Comparison of ENCODE assay signal across 11 cellular contexts in genomic region chr15:96359772-96360498, GRCh38. TPM values are rescaled to one million over a fixed set of nuclear protein-coding genes. Genes with fewer than 3 reads are reported as not detected.
DNase-seq lines count a peak whose midpoint lies in the region; ATAC-seq, FAIRE-seq and TF ChIP-seq lines count a peak whose summit lies in the region.
"Had no signal": no experiment of that assay in that cellular context is flagged by ENCODE, and none has a peak within 500 bp of the region (broad histone marks: within the 10 kb centered on the region; RNA-seq: fewer than 3 reads in every experiment).

No MANE protein-coding gene starts in this region.

- FAIRE-seq in astrocyte (lab: Jason Lieb, UNC) = no peak

- peak overlapping the region; percentile 57 for H3K27ac ChIP-seq in astrocyte (ENCODE audit: low read depth, low read length)
- H3K27ac ChIP-seq in hepatocyte = no peak overlapping the region

- H2AFZ ChIP-seq in astrocyte (ENCODE audit: low read depth, low read length) (peak overlapping the region; percentile 67), hepatocyte (no peak overlapping the region)

- no peak overlapping the region for H3K27ac Mint-ChIP-seq in astrocyte (ENCODE audit: unreplicated experiment)
- H3K27ac Mint-ChIP-seq: activated naive CD8-positive, alpha-beta T cell treated with anti-CD3 and anti-CD28 coated beads for 36 hours; stimulated activated naive CD8-positive, alpha-beta T cell treated with anti-CD3 and anti-CD28 coated beads, Interleukin-15, amount 100 ng/mL, for 72 hours had no signal

- peak overlapping the region; percentile 60 for H3K4me3 Mint-ChIP-seq in astrocyte (ENCODE audit: unreplicated experiment)
- H3K4me3 Mint-ChIP-seq: activated naive CD8-positive, alpha-beta T cell treated with anti-CD3 and anti-CD28 coated beads for 36 hours; stimulated activated naive CD8-positive, alpha-beta T cell treated with anti-CD3 and anti-CD28 coated beads, Interleukin-15, amount 100 ng/mL, for 72 hours; T-helper 1 cell treated with Interleukin-12 subunit alpha and Interleukin-12 subunit beta and Interleukin-4 antibody, amounts not matched to agents 30 μg/mL and 1 μg/mL, for 36 hours had no signal

- no peaks in the 10 kb centered on the region for H3K9me3 ChIP-seq in astrocyte (ENCODE audit: insufficient read depth, low read depth, low read length)
- H3K9me3 ChIP-seq in hepatocyte (ENCODE audit: low read depth) = no peaks in the 10 kb centered on the region

- peaks cover 31% of the 10 kb centered on the region for H3K79me2 ChIP-seq in astrocyte (ENCODE audit: insufficient read depth, low read length)
- H3K79me2 ChIP-seq in hepatocyte = no peaks in the 10 kb centered on the region

- ATAC-seq in HG02642 (IDR thresholded peaks at IDR 0.05; ENCODE audit: poor library complexity, unreplicated experiment) = no peak
- ATAC-seq: stimulated activated naive CD8-positive, alpha-beta T cell treated with anti-CD3 and anti-CD28 coated beads, Interleukin-15, amount 100 ng/mL, for 72 hours had no signal

- H3K36me3 ChIP-seq in astrocyte (ENCODE audit: insufficient read depth, low read length) (no peaks in the 10 kb centered on the region), hepatocyte (replicated peaks; ENCODE audit: insufficient read depth, low read depth) (no peaks in the 10 kb centered on the region)

- H3K27me3 ChIP-seq in astrocyte (ENCODE audit: insufficient read depth, low read length) (peaks cover 14% of the 10 kb centered on the region), hepatocyte (peaks cover 94% of the 10 kb centered on the region)

- no peaks in the 10 kb centered on the region for H3K9me2 ChIP-seq in hepatocyte (replicated peaks; ENCODE audit: insufficient read depth)

- peaks cover 2% of the 10 kb centered on the region for H3K9me3 Mint-ChIP-seq in astrocyte (ENCODE audit: unreplicated experiment)
- H3K9me3 Mint-ChIP-seq: T-helper 1 cell treated with Interleukin-12 subunit alpha and Interleukin-12 subunit beta and Interleukin-4 antibody, amounts not matched to agents 30 μg/mL and 1 μg/mL, for 36 hours had no signal

- H3K4me1 Mint-ChIP-seq in astrocyte (ENCODE audit: low read depth, unreplicated experiment) = peaks cover 9% of the 10 kb centered on the region

- H3K4me3 ChIP-seq in astrocyte (ENCODE audit: insufficient read depth, low read depth, low read length) = peak overlapping the region; percentile 55
- H3K4me3 ChIP-seq in hepatocyte = no peak overlapping the region
- H3K4me3 ChIP-seq in retinal pigment epithelial cell (ENCODE audit: low read length) = peak overlapping the region; percentile 49

- peak overlapping the region; percentile 78 for H3K9ac ChIP-seq in astrocyte (ENCODE audit: low read length)

- TF ChIP-seq CTCF in astrocyte (IDR thresholded peaks at IDR 0.05; ENCODE audit: insufficient read depth, low read depth, low read length) (no peak), hepatocyte (IDR thresholded peaks at IDR 0.05; ENCODE audit: poor library complexity) (no peak), retinal pigment epithelial cell (conservative IDR thresholded peaks at IDR 0.05; ENCODE audit: low read depth, low read length) (no peak)

- H3K4me2 ChIP-seq in astrocyte (ENCODE audit: low read length) (peak overlapping the region; percentile 92), hepatocyte (peak overlapping the region; percentile 86)

- WGBS in hepatocyte (ENCODE audit: low lambda C conversion rate, missing lambda C conversion rate) = 9% methylated on average over 43 of the region's 46 CpGs

- DNase-seq in ELF-1 (ENCODE audit: low read depth, low spot score) (peak; percentile 79), astrocyte (ENCODE audit: low read depth) (no peak), hepatocyte (ENCODE audit: low spot score) (no peak), retinal pigment epithelial cell (ENCODE audit: low read depth) (no peak), EL (no peak), hippocampal formation (lab: John Stamatoyannopoulos, UW) (no peak)
- DNase-seq in stimulated activated naive CD4-positive, alpha-beta T cell treated with Interleukin-2 at 50 U/mL for 16 hours (lab: John Stamatoyannopoulos, UW) = no peak
- DNase-seq: activated naive CD8-positive, alpha-beta T cell treated with anti-CD3 and anti-CD28 coated beads for 36 hours; stimulated activated naive CD8-positive, alpha-beta T cell treated with anti-CD3 and anti-CD28 coated beads, Interleukin-15, amount 100 ng/mL, for 72 hours had no signal

- H3K36me3 Mint-ChIP-seq in astrocyte (ENCODE audit: low read depth, unreplicated experiment) = no peaks in the 10 kb centered on the region
- H3K36me3 Mint-ChIP-seq: activated naive CD8-positive, alpha-beta T cell treated with anti-CD3 and anti-CD28 coated beads for 36 hours had no signal

- H3K4me1 ChIP-seq in astrocyte (ENCODE audit: insufficient read depth, low read length) = peaks cover 33% of the 10 kb centered on the region
- peaks cover 14% of the 10 kb centered on the region for H3K4me1 ChIP-seq in hepatocyte (ENCODE audit: insufficient read depth)

- H3K27me3 Mint-ChIP-seq in astrocyte (ENCODE audit: low read depth, unreplicated experiment) = peaks cover 64% of the 10 kb centered on the region

- H4K20me1 ChIP-seq in astrocyte (ENCODE audit: insufficient read depth, low read length) = no peaks in the 10 kb centered on the region
- peaks cover 22% of the 10 kb centered on the region for H4K20me1 ChIP-seq in hepatocyte (ENCODE audit: insufficient read depth, poor library complexity, severe bottlenecking)

RNA-seq across cellular contexts. Expression of gene NR2F2, which starts 29.4 kb away (rescaled TPM):
- total RNA-seq in astrocyte (59.0 and 75.8 TPM in 2 replicates), hepatocyte (16.5 and 23.0 TPM in 2 replicates)
- 27.9 and 28.3 TPM in 2 replicates for polyA plus RNA-seq in hepatocyte
- total RNA-seq: activated naive CD8-positive, alpha-beta T cell treated with anti-CD3 and anti-CD28 coated beads for 36 hours had no signal
